Comparison of ENCODE assay signal across 11 cellular contexts in genomic region chr9:80649001-80649420, GRCh38.
DNase-seq lines count a peak whose midpoint lies in the region; FAIRE-seq and TF ChIP-seq lines count a peak whose summit lies in the region.
"Had no signal": no experiment of that assay in that cellular context is flagged by ENCODE, and none has a peak within 500 bp of the region (broad histone marks: within the 10 kb centered on the region; RNA-seq: fewer than 3 reads in every experiment).

No MANE protein-coding gene starts in this region.

- no peak for TF ChIP-seq CTCF in nephron (IDR thresholded peaks at IDR 0.05; ENCODE audit: unreplicated experiment in 3 of 3)

- DNase-seq in RCC 7860 (ENCODE audit: low spot score) (peak; percentile 85), fibroblast of peridontal ligament (ENCODE audit: extremely low read depth) (peak; percentile 96), DMS153 treated with DMSO at 0.1 percent for 48 hours (lab: John Stamatoyannopoulos, UW; ENCODE audit: unreplicated experiment) (no peak), ecto neural progenitor cell (ENCODE audit: low spot score) (no peak), globus pallidus (ENCODE audit: low spot score) (no peak)
- no peak for DNase-seq in activated CD4-positive, alpha-beta T cell treated with anti-CD3 and anti-CD28 coated beads, Interleukin-2, amount 50 U/mL, for 48 hours
- DNase-seq: NCI-H1092 treated with DMSO at 0.1 percent for 48 hours had no signal

- H3K79me2 ChIP-seq in ACC112 (ENCODE audit: control insufficient read depth, insufficient read depth, low read length, unreplicated experiment), result no peaks in the 10 kb centered on the region

- no peak overlapping the region for H2AFZ ChIP-seq in ACC112 (ENCODE audit: low read length, unreplicated experiment)

- peaks cover 3% of the 10 kb centered on the region for H3K9me3 Mint-ChIP-seq in nephron

- no peaks in the 10 kb centered on the region for H3K36me3 ChIP-seq in ACC112 (ENCODE audit: insufficient read depth, low read length)

- H3K4me3 ChIP-seq in ACC112 (ENCODE audit: low read depth, low read length), result no peak overlapping the region

- H3K27ac Mint-ChIP-seq in nephron, result peak overlapping the region; percentile 15 to 37 (median 32)

- H3K4me1 ChIP-seq in ACC112 (ENCODE audit: control insufficient read depth, insufficient read depth, low read length, unreplicated experiment), result peaks cover 32% of the 10 kb centered on the region

- no peak overlapping the region for H3K4me3 Mint-ChIP-seq in nephron
- H3K4me3 Mint-ChIP-seq: neural crest cell had no signal

- peaks cover under 1% of the 10 kb centered on the region for H3K36me3 Mint-ChIP-seq in nephron (ENCODE audit: low read depth)

- peaks cover 23% of the 10 kb centered on the region for H3K4me1 Mint-ChIP-seq in nephron
- H3K4me1 Mint-ChIP-seq: neural crest cell had no signal

- H3K27ac ChIP-seq in ACC112 (ENCODE audit: low read depth, low read length), result peak overlapping the region; percentile 71
- H3K27ac ChIP-seq: VCaP had no signal

- no peaks in the 10 kb centered on the region for H3K27me3 Mint-ChIP-seq in nephron (ENCODE audit: low read depth)

- no peaks in the 10 kb centered on the region for H3K27me3 ChIP-seq in ACC112 (ENCODE audit: insufficient read depth, low read length)

- no peak for FAIRE-seq in RCC 7860 (lab: Jason Lieb, UNC)

Comparison
In these comparisons a context has a peak if more than half of its experiments do, and no peak if none do; other contexts are left out.
1. DNase-seq: peak in RCC 7860 (single experiment) and fibroblast of peridontal ligament (single experiment); none in activated CD4-positive, alpha-beta T cell treated with anti-CD3 and anti-CD28 coated beads, Interleukin-2, amount 50 U/mL, for 48 hours (0 of 2), DMS153 treated with DMSO at 0.1 percent for 48 hours (single experiment), ecto neural progenitor cell (single experiment) and globus pallidus (single experiment).